ENCODE assay signal across 14 cellular contexts in genomic region chr5:143985832-143986485, GRCh38.
DNase-seq lines count a peak whose midpoint lies in the region; ATAC-seq and TF ChIP-seq lines count a peak whose summit lies in the region.
"Had no signal": no experiment of that assay in that cellular context is flagged by ENCODE, and none has a peak within 500 bp of the region (broad histone marks: within the 10 kb centered on the region; RNA-seq: fewer than 3 reads in every experiment).

No MANE protein-coding gene starts in this region.

- H2AFZ ChIP-seq in ACC112 (ENCODE audit: low read length, unreplicated experiment) (peak overlapping the region; percentile 20), mammary epithelial cell (ENCODE audit: low read depth, low read length) (peak overlapping the region; percentile 76)

- 36% methylated on average over 1 of the region's 1 CpG for WGBS in mammary epithelial cell (ENCODE audit: low coverage, missing lambda C conversion rate)

- peak overlapping the region; percentile 20 for H3K4me2 ChIP-seq in mammary epithelial cell (ENCODE audit: insufficient read depth, low read depth, low read length)
- H3K4me2 ChIP-seq: BLaER1 had no signal

- H3K36me3 ChIP-seq in ACC112 (ENCODE audit: insufficient read depth, low read length) (no peaks in the 10 kb centered on the region), mammary epithelial cell (ENCODE audit: insufficient read depth, low read length) (no peaks in the 10 kb centered on the region)
- H3K36me3 ChIP-seq: BLaER1, spleen had no signal

- peaks cover 2% of the 10 kb centered on the region for H3K27me3 Mint-ChIP-seq in activated CD4-positive, alpha-beta T cell treated with anti-CD3 and anti-CD28 coated beads for 36 hours
- H3K27me3 Mint-ChIP-seq in progenitor cell of endocrine pancreas, result peaks cover 4% of the 10 kb centered on the region

- no peaks in the 10 kb centered on the region for H4K20me1 ChIP-seq in mammary epithelial cell (ENCODE audit: insufficient read depth, low read length)
- H4K20me1 ChIP-seq: BLaER1 had no signal

- no peak for ATAC-seq in activated CD4-positive, alpha-beta T cell treated with anti-CD3 and anti-CD28 coated beads for 36 hours
- no peak for ATAC-seq in GM18909 (IDR thresholded peaks at IDR 0.05; ENCODE audit: poor library complexity, unreplicated experiment)
- ATAC-seq: T-cell had no signal

- CTCF ChIA-PET in mammary epithelial cell (lab: Charles Lee; ENCODE audit: low non-redundant PET), result no interaction called here
- CTCF ChIA-PET in activated CD4-positive, alpha-beta T cell treated with anti-CD3 and anti-CD28 coated beads for 36 hours (lab: Charles Lee), result interaction anchor here (0.6 to 1.0 kb wide), 2 partner anchors 18 to 54 kb away, joined by 3 read pairs; no protein-coding TSS in a partner anchor

- H3K4me3 ChIP-seq in ACC112 (ENCODE audit: low read depth, low read length) (no peak overlapping the region), mammary epithelial cell (replicated peaks in 1 of 3; ENCODE audit: insufficient read depth in 1 of 3, low read depth in 2 of 3, low read length in 3 of 3) (no peak overlapping the region)
- H3K4me3 ChIP-seq: BLaER1, spleen had no signal

- intact Hi-C loops in mammary epithelial cell (cut with micrococcal nuclease), result no loop called here
- intact Hi-C loops in activated CD4-positive, alpha-beta T cell treated with anti-CD3 and anti-CD28 coated beads for 36 hours (cut with DNase I, micrococcal nuclease), result no loop called here

- H3K27ac Mint-ChIP-seq in activated CD4-positive, alpha-beta T cell treated with anti-CD3 and anti-CD28 coated beads for 36 hours, result no peak overlapping the region
- no peak overlapping the region for H3K27ac Mint-ChIP-seq in progenitor cell of endocrine pancreas
- H3K27ac Mint-ChIP-seq: IgD-negative memory B cell, T-cell had no signal

- peaks cover 7% of the 10 kb centered on the region for H3K4me1 Mint-ChIP-seq in activated CD4-positive, alpha-beta T cell treated with anti-CD3 and anti-CD28 coated beads for 36 hours
- H3K4me1 Mint-ChIP-seq in progenitor cell of endocrine pancreas (ENCODE audit: low read depth), result no peaks in the 10 kb centered on the region

- H3K4me1 ChIP-seq in ACC112 (ENCODE audit: control insufficient read depth, insufficient read depth, low read length, unreplicated experiment), result peaks cover 30% of the 10 kb centered on the region
- H3K4me1 ChIP-seq in mammary epithelial cell (ENCODE audit: insufficient read depth, low read length), result peaks cover 27% of the 10 kb centered on the region
- H3K4me1 ChIP-seq: spleen had no signal

- no peaks in the 10 kb centered on the region for H3K36me3 Mint-ChIP-seq in activated CD4-positive, alpha-beta T cell treated with anti-CD3 and anti-CD28 coated beads for 36 hours (ENCODE audit: low read depth)
- no peaks in the 10 kb centered on the region for H3K36me3 Mint-ChIP-seq in progenitor cell of endocrine pancreas (ENCODE audit: insufficient read depth)
- H3K36me3 Mint-ChIP-seq: IgD-negative memory B cell, T-cell had no signal

- H3K27ac ChIP-seq in ACC112 (ENCODE audit: low read depth, low read length) (peak overlapping the region; percentile 72), mammary epithelial cell (ENCODE audit: insufficient read depth, low read depth, low read length) (peak overlapping the region; percentile 68)
- H3K27ac ChIP-seq: BLaER1, spleen had no signal

- H3K9ac ChIP-seq in mammary epithelial cell (ENCODE audit: insufficient read depth, low read length), result no peak overlapping the region
- H3K9ac ChIP-seq: BLaER1 had no signal

- dilution Hi-C loops in mammary epithelial cell (cut with HindIII; ENCODE audit: low sequenced_read_pairs), result no loop called here

- no peaks in the 10 kb centered on the region for H3K9me3 Mint-ChIP-seq in activated CD4-positive, alpha-beta T cell treated with anti-CD3 and anti-CD28 coated beads for 36 hours (ENCODE audit: low read depth)
- H3K9me3 Mint-ChIP-seq in progenitor cell of endocrine pancreas (ENCODE audit: low read depth), result no peaks in the 10 kb centered on the region

- H3K79me2 ChIP-seq in ACC112 (ENCODE audit: control insufficient read depth, insufficient read depth, low read length, unreplicated experiment), result no peaks in the 10 kb centered on the region
- H3K79me2 ChIP-seq in mammary epithelial cell (ENCODE audit: insufficient read depth, low read length), result no peaks in the 10 kb centered on the region

- BruUV-seq in mammary epithelial cell (replicated peaks; lab: Mats Ljungman, UMichigan), result no TSS peak

- DNase-seq in HS-5 (ENCODE audit: low read depth) (peak; percentile 90), mammary epithelial cell (peak; percentile 87), kidney glomerular epithelial cell (lab: John Stamatoyannopoulos, UW) (peak; percentile 82), progenitor cell of endocrine pancreas (ENCODE audit: low spot score, unreplicated experiment) (no peak), ureter (ENCODE audit: low spot score) (no peak)
- DNase-seq in activated CD4-positive, alpha-beta T cell treated with anti-CD3 and anti-CD28 coated beads for 36 hours, result no peak
- DNase-seq: activated CD8-positive, alpha-beta memory T cell treated with anti-CD3 and anti-CD28 coated beads, Interleukin-2, amount 50 U/mL, for 4 hours; glutamatergic neuron; spleen; T-cell had no signal

- no peak for TF ChIP-seq CTCF in mammary epithelial cell (conservative IDR thresholded peaks at IDR 0.05 in 1 of 2, IDR thresholded peaks at IDR 0.05 in 1 of 2; ENCODE audit: extremely low read depth in 1 of 2, insufficient read depth in 1 of 2, low read depth in 1 of 2, low read length in 2 of 2)
- no peak for TF ChIP-seq CTCF in progenitor cell of endocrine pancreas (IDR thresholded peaks at IDR 0.05; ENCODE audit: unreplicated experiment)

- in situ Hi-C loops in mammary epithelial cell (cut with MboI; ENCODE audit: low sequenced_read_pairs in 2 of 2), result loop anchor here in 1 of 2 donors (25.0 kb wide), 1 partner anchor 151 kb away; no protein-coding TSS in a partner anchor

- POLR2A ChIA-PET in activated CD4-positive, alpha-beta T cell treated with anti-CD3 and anti-CD28 coated beads for 36 hours (lab: Charles Lee), result no interaction called here

- no peaks in the 10 kb centered on the region for H3K9me3 ChIP-seq in mammary epithelial cell (replicated peaks; ENCODE audit: insufficient read depth, low read length)
- H3K9me3 ChIP-seq: BLaER1 had no signal

- H3K4me3 Mint-ChIP-seq in activated CD4-positive, alpha-beta T cell treated with anti-CD3 and anti-CD28 coated beads for 36 hours, result no peak overlapping the region
- no peak overlapping the region for H3K4me3 Mint-ChIP-seq in progenitor cell of endocrine pancreas (ENCODE audit: low read depth)
- H3K4me3 Mint-ChIP-seq: IgD-negative memory B cell, T-cell had no signal

- H3K27me3 ChIP-seq in ACC112 (ENCODE audit: insufficient read depth, low read length), result no peaks in the 10 kb centered on the region
- H3K27me3 ChIP-seq in mammary epithelial cell (ENCODE audit: insufficient read depth, low read length), result no peaks in the 10 kb centered on the region
- H3K27me3 ChIP-seq: BLaER1, spleen had no signal

Comparison
In these comparisons a context has a peak if more than half of its experiments do, and no peak if none do; other contexts are left out.
1. DNase-seq: peak in HS-5 (single experiment), mammary epithelial cell (single experiment) and kidney glomerular epithelial cell (single experiment); none in activated CD4-positive, alpha-beta T cell treated with anti-CD3 and anti-CD28 coated beads for 36 hours (single experiment), progenitor cell of endocrine pancreas (single experiment) and ureter (single experiment).